ENCODE assay signal across 18 cellular contexts in the genomic region with DNA sequence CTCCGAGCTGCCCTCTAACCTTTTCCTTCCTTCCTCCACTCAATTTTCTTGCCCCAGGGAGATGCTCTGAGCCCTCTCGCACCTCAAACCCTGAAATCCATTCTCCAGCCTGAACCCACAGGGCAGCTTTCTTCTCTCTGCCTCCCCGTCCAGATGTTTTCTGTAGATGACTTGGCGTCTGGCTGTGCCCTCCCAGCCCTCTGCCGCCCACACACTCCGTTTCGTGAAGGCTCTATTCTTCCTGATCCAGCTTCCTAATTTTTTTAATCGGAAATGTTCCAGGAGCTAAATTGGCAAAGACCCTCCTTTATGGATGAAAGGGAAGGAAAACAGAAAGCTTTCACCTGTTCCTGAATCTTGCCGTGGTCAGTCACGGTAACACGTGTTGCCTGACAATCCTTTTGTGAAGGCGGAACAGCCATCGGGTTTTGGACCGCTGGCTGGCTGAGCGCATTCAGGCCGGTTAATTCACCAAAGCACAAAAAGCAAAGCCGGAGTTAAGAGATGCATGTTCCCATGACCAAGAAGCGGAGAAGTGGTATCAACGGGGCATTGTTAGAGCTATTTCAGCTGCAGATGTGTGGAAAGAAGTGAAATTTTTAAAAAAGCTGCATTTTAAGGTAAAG.
DNase-seq lines count a peak whose midpoint lies in the region; ATAC-seq and TF ChIP-seq lines count a peak whose summit lies in the region.
"Had no signal": no experiment of that assay in that cellular context is flagged by ENCODE, and none has a peak within 500 bp of the region (broad histone marks: within the 10 kb centered on the region; RNA-seq: fewer than 3 reads in every experiment).

No MANE protein-coding gene starts in this region.

- no peak for TF ChIP-seq CTCF in CD4-positive, alpha-beta T cell (IDR thresholded peaks at IDR 0.05)

- intact Hi-C loops in CD4-positive, alpha-beta T cell (cut with DNase I, micrococcal nuclease) = loop anchor here in 1 of 2 experiments (10.0 kb wide), 1 partner anchor 135 kb away; no protein-coding TSS in a partner anchor

- ATAC-seq in CD4-positive, alpha-beta T cell (ENCODE audit: poor library complexity) = no peak
- ATAC-seq: A549; CD8-positive, alpha-beta T cell; HepG2 had no signal

- peak; percentile 12 for DNase-seq in NCI-H345 (lab: John Stamatoyannopoulos, UW)
- DNase-seq in NCI-H345 treated with DMSO at 0.1 percent for 48 hours (lab: John Stamatoyannopoulos, UW; ENCODE audit: unreplicated experiment) = no peak
- peak; percentile 24 for DNase-seq in NCI-H2171 (lab: John Stamatoyannopoulos, UW)
- DNase-seq in globus pallidus (ENCODE audit: low spot score) = peak; percentile 16
- peak; percentile 12 for DNase-seq in superior temporal gyrus (ENCODE audit: extremely low spot score)
- no peak for DNase-seq in CD4-positive, alpha-beta T cell
- no peak for DNase-seq in A172 (ENCODE audit: low spot score)
- DNase-seq in nucleus accumbens (lab: John Stamatoyannopoulos, UW) = no peak
- DNase-seq: CD8-positive, alpha-beta T cell; H7; Karpas-422; NCI-H1930; NCI-H226; NCI-H69; NK-92 treated with Interleukin-12 subunit alpha and Interleukin-12 subunit beta, amount 100 ng/mL, for 24 hours; OCI-M1 had no signal

- H3K27me3 ChIP-seq in CD4-positive, alpha-beta T cell (ENCODE audit: control insufficient read depth, insufficient read depth, low read length) = no peaks in the 10 kb centered on the region

- no peaks in the 10 kb centered on the region for H3K9me3 Mint-ChIP-seq in CD4-positive, alpha-beta T cell
- H3K9me3 Mint-ChIP-seq: CD8-positive, alpha-beta T cell had no signal

- POLR2A ChIA-PET in CD4-positive, alpha-beta T cell (lab: Charles Lee) = interaction anchor here (0.9 kb wide), 1 partner anchor 10 kb away, joined by 3 read pairs; no protein-coding TSS in a partner anchor

- no peaks in the 10 kb centered on the region for H3K36me3 Mint-ChIP-seq in CD4-positive, alpha-beta T cell (ENCODE audit: low read depth)
- H3K36me3 Mint-ChIP-seq: CD8-positive, alpha-beta T cell had no signal

- H3K4me3 Mint-ChIP-seq in CD4-positive, alpha-beta T cell = no peak overlapping the region
- H3K4me3 Mint-ChIP-seq: CD8-positive, alpha-beta T cell had no signal

- H3K27me3 Mint-ChIP-seq in CD4-positive, alpha-beta T cell = no peaks in the 10 kb centered on the region

- H3K4me1 Mint-ChIP-seq in CD4-positive, alpha-beta T cell (ENCODE audit: low read depth) = peaks cover 11% of the 10 kb centered on the region

- CTCF ChIA-PET in CD4-positive, alpha-beta T cell (lab: Charles Lee) = interaction anchor here (1.1 to 1.2 kb wide), 2 partner anchors 11 to 142 kb away, joined by 4 to 7 read pairs; no protein-coding TSS in a partner anchor

- H3K27ac ChIP-seq in CD4-positive, alpha-beta T cell (ENCODE audit: low read depth, low read length) = no peak overlapping the region
- H3K27ac ChIP-seq: A549 had no signal

- H3K27ac Mint-ChIP-seq in CD4-positive, alpha-beta T cell = no peak overlapping the region
- H3K27ac Mint-ChIP-seq: CD8-positive, alpha-beta T cell had no signal

- no peaks in the 10 kb centered on the region for H3K9me3 ChIP-seq in CD4-positive, alpha-beta T cell (ENCODE audit: control insufficient read depth, low read length)
- H3K9me3 ChIP-seq: A549 had no signal

Comparison
In these comparisons a context has a peak if more than half of its experiments do, and no peak if none do; other contexts are left out.
1. DNase-seq: peak in NCI-H345 (single experiment), NCI-H2171 (single experiment), globus pallidus (single experiment) and superior temporal gyrus (single experiment); none in NCI-H345 treated with DMSO at 0.1 percent for 48 hours (single experiment), CD4-positive, alpha-beta T cell (0 of 10), A172 (single experiment) and nucleus accumbens (0 of 56).